27 cellular contexts compared by ENCODE assay signal in genomic region chr4:59091376-59092142, GRCh38.
DNase-seq lines count a peak whose midpoint lies in the region; ATAC-seq, FAIRE-seq and TF ChIP-seq lines count a peak whose summit lies in the region.
"Had no signal": no experiment of that assay in that cellular context is flagged by ENCODE, and none has a peak within 500 bp of the region (broad histone marks: within the 10 kb centered on the region; RNA-seq: fewer than 3 reads in every experiment).

No MANE protein-coding gene starts in this region.

- H3K36me3 ChIP-seq in HUES6 (ENCODE audit: control insufficient read depth, insufficient read depth, low read length) (no peaks in the 10 kb centered on the region), neural progenitor cell (no peaks in the 10 kb centered on the region), small intestine (ENCODE audit: control insufficient read depth in 2 of 2, insufficient read depth in 2 of 2, low read length in 2 of 2) (no peaks in the 10 kb centered on the region)
- H3K36me3 ChIP-seq: neutrophil, thoracic aorta had no signal

- peak overlapping the region; percentile 53 for H2AFZ ChIP-seq in neural progenitor cell (replicated peaks)

- no peaks in the 10 kb centered on the region for H3F3A ChIP-seq in neural progenitor cell (ENCODE audit: low read depth)

- H3K27me3 ChIP-seq in HUES6 (ENCODE audit: control insufficient read depth, insufficient read depth, low read length) (no peaks in the 10 kb centered on the region), neural progenitor cell (no peaks in the 10 kb centered on the region), small intestine (ENCODE audit: control insufficient read depth in 2 of 2, insufficient read depth in 2 of 2, low read length in 2 of 2) (no peaks in the 10 kb centered on the region)
- H3K27me3 ChIP-seq: neutrophil had no signal

- no peaks in the 10 kb centered on the region for H3K27me3 Mint-ChIP-seq in neural progenitor cell (ENCODE audit: insufficient read depth, low read depth)
- H3K27me3 Mint-ChIP-seq: activated CD4-positive, alpha-beta memory T cell treated with anti-CD3 and anti-CD28 coated beads, Interleukin-2, amount 10 ng/mL, durations not matched to agents 7 days and 5 days; activated naive CD8-positive, alpha-beta T cell treated with anti-CD3 and anti-CD28 coated beads, Interleukin-2, amount 10 ng/mL, durations not matched to agents 7 days and 5 days; CD4-positive, CD25-positive, alpha-beta regulatory T cell; stimulated activated naive B cell treated with anti-CD40 and anti-IgM and Interleukin-4, amounts not matched to agents 10 μg/mL and 1 μg/mL and 100 μg/mL, for 72 hours had no signal

- peaks cover 12% of the 10 kb centered on the region; the same call in 1 of the 2 replicates for H3K4me1 ChIP-seq in HUES6 (ENCODE audit: control insufficient read depth, insufficient read depth, low read length)
- no peaks in the 10 kb centered on the region for H3K4me1 ChIP-seq in neural progenitor cell
- no peaks in the 10 kb centered on the region for H3K4me1 ChIP-seq in small intestine (ENCODE audit: control insufficient read depth in 2 of 2, insufficient read depth in 1 of 2, low read depth in 1 of 2, low read length in 1 of 2)
- H3K4me1 ChIP-seq: psoas muscle had no signal

- no peak overlapping the region for H3K4me2 ChIP-seq in neural progenitor cell
- H3K4me2 ChIP-seq: smooth muscle cell had no signal

- H3K9ac ChIP-seq in HUES6 (ENCODE audit: low read length): no peak overlapping the region
- no peak overlapping the region for H3K9ac ChIP-seq in neural progenitor cell

- no peaks in the 10 kb centered on the region for H3K79me2 ChIP-seq in neural progenitor cell (ENCODE audit: low read depth)

- no peaks in the 10 kb centered on the region for H3K9me3 ChIP-seq in HUES6 (ENCODE audit: control insufficient read depth, insufficient read depth, low read depth, low read length)
- H3K9me3 ChIP-seq in neural progenitor cell (ENCODE audit: low read depth): no peaks in the 10 kb centered on the region
- no peaks in the 10 kb centered on the region for H3K9me3 ChIP-seq in small intestine (ENCODE audit: control insufficient read depth, low read depth)
- H3K9me3 ChIP-seq: neutrophil, psoas muscle, thoracic aorta had no signal

- 0 out of 2 replicates have a peak overlapping the region, but pooled peaks have one; percentile 6 for H3K27ac ChIP-seq in HUES6 (ENCODE audit: low read depth, low read length)
- H3K27ac ChIP-seq in coronary artery: no peak overlapping the region
- H3K27ac ChIP-seq in neural progenitor cell: no peak overlapping the region
- H3K27ac ChIP-seq in small intestine (ENCODE audit: low read depth in 1 of 2, low read length in 1 of 2): no peak overlapping the region
- H3K27ac ChIP-seq: neutrophil, psoas muscle, thoracic aorta had no signal

- H3K4me3 ChIP-seq in HUES6 (ENCODE audit: low read depth, low read length) (no peak overlapping the region), coronary artery (no peak overlapping the region), neural progenitor cell (no peak overlapping the region), small intestine (ENCODE audit: low read depth in 1 of 2, low read length in 2 of 2) (no peak overlapping the region)
- H3K4me3 ChIP-seq: psoas muscle, smooth muscle cell, thoracic aorta had no signal

- ATAC-seq in GM19455 (IDR thresholded peaks at IDR 0.05; ENCODE audit: unreplicated experiment): no peak
- ATAC-seq: activated CD4-positive, CD25-positive, alpha-beta regulatory T cell treated with anti-CD3 and anti-CD28 coated beads, Interleukin-2, amount 50 U/mL, for 24 hours; psoas muscle had no signal

- no peaks in the 10 kb centered on the region for H3K9me3 Mint-ChIP-seq in neural progenitor cell
- H3K9me3 Mint-ChIP-seq: activated naive CD8-positive, alpha-beta T cell treated with anti-CD3 and anti-CD28 coated beads, Interleukin-2, amount 10 ng/mL, durations not matched to agents 7 days and 5 days; stimulated activated naive B cell treated with anti-CD40 and anti-IgM and Interleukin-4, amounts not matched to agents 10 μg/mL and 1 μg/mL and 100 μg/mL, for 72 hours had no signal

- 71 to 78% (median 75%) methylated on average over 9 of the region's 9 CpGs for WGBS in small intestine, 3 donors

- H3K36me3 Mint-ChIP-seq in neural progenitor cell: no peaks in the 10 kb centered on the region
- H3K36me3 Mint-ChIP-seq: activated naive CD8-positive, alpha-beta T cell treated with anti-CD3 and anti-CD28 coated beads, Interleukin-2, amount 10 ng/mL, durations not matched to agents 7 days and 5 days; CD4-positive, CD25-positive, alpha-beta regulatory T cell; stimulated activated naive B cell treated with anti-CD40 and anti-IgM and Interleukin-4, amounts not matched to agents 10 μg/mL and 1 μg/mL and 100 μg/mL, for 72 hours had no signal

- no peak overlapping the region for H3K27ac Mint-ChIP-seq in neural progenitor cell
- H3K27ac Mint-ChIP-seq: activated CD4-positive, alpha-beta memory T cell treated with anti-CD3 and anti-CD28 coated beads, Interleukin-2, amount 10 ng/mL, durations not matched to agents 7 days and 5 days; activated naive CD8-positive, alpha-beta T cell treated with anti-CD3 and anti-CD28 coated beads, Interleukin-2, amount 10 ng/mL, durations not matched to agents 7 days and 5 days; CD4-positive, CD25-positive, alpha-beta regulatory T cell; stimulated activated naive B cell treated with anti-CD40 and anti-IgM and Interleukin-4, amounts not matched to agents 10 μg/mL and 1 μg/mL and 100 μg/mL, for 72 hours had no signal

- no peak overlapping the region for H3K4me3 Mint-ChIP-seq in neural progenitor cell
- H3K4me3 Mint-ChIP-seq: activated CD4-positive, alpha-beta memory T cell treated with anti-CD3 and anti-CD28 coated beads, Interleukin-2, amount 10 ng/mL, durations not matched to agents 7 days and 5 days; activated naive CD8-positive, alpha-beta T cell treated with anti-CD3 and anti-CD28 coated beads, Interleukin-2, amount 10 ng/mL, durations not matched to agents 7 days and 5 days; CD4-positive, CD25-positive, alpha-beta regulatory T cell; stimulated activated naive B cell treated with anti-CD40 and anti-IgM and Interleukin-4, amounts not matched to agents 10 μg/mL and 1 μg/mL and 100 μg/mL, for 72 hours had no signal

- TF ChIP-seq CTCF in coronary artery (IDR thresholded peaks at IDR 0.05) (no peak), neural progenitor cell (IDR thresholded peaks at IDR 0.05) (no peak)

- H3K4me1 Mint-ChIP-seq in neural progenitor cell: peaks cover 3% of the 10 kb centered on the region
- H3K4me1 Mint-ChIP-seq: activated CD4-positive, alpha-beta memory T cell treated with anti-CD3 and anti-CD28 coated beads, Interleukin-2, amount 10 ng/mL, durations not matched to agents 7 days and 5 days; activated naive CD8-positive, alpha-beta T cell treated with anti-CD3 and anti-CD28 coated beads, Interleukin-2, amount 10 ng/mL, durations not matched to agents 7 days and 5 days; CD4-positive, CD25-positive, alpha-beta regulatory T cell; stimulated activated naive B cell treated with anti-CD40 and anti-IgM and Interleukin-4, amounts not matched to agents 10 μg/mL and 1 μg/mL and 100 μg/mL, for 72 hours had no signal

- H4K20me1 ChIP-seq in neural progenitor cell (ENCODE audit: low read depth): no peaks in the 10 kb centered on the region

- DNase-seq in A172 (ENCODE audit: low spot score) (peak; percentile 5), coronary artery (ENCODE audit: low spot score) (peak; percentile 57), neural progenitor cell (ENCODE audit: low spot score) (no peak), DMS153 treated with DMSO at 0.1 percent for 48 hours (lab: John Stamatoyannopoulos, UW; ENCODE audit: unreplicated experiment) (no peak), small intestine (no peak), hepatic stellate cell (ENCODE audit: low spot score) (no peak)
- DNase-seq: activated CD4-positive, alpha-beta memory T cell treated with anti-CD3 and anti-CD28 coated beads, Interleukin-2, amount 10 ng/mL, durations not matched to agents 7 days and 5 days; activated naive CD8-positive, alpha-beta T cell treated with anti-CD3 and anti-CD28 coated beads, Interleukin-2, amount 10 ng/mL, durations not matched to agents 7 days and 5 days; CD4-positive, CD25-positive, alpha-beta regulatory T cell; central memory CD4-positive, alpha-beta T cell; EL; KBM-7; mammary epithelial cell; NCI-H1436; NCI-H2171; NCI-H524 treated with DMSO at 0.1 percent for 48 hours; OCI-M1; Right ventricle myocardium superior; stimulated activated naive B cell treated with anti-CD40 and anti-IgM and Interleukin-4, amounts not matched to agents 10 μg/mL and 1 μg/mL and 100 μg/mL, for 72 hours had no signal

- FAIRE-seq in small intestine (lab: Jason Lieb, UNC): no peak
- FAIRE-seq: endothelial cell of umbilical vein had no signal

Comparison
In these comparisons a context has a peak if more than half of its experiments do, and no peak if none do; other contexts are left out.
1. DNase-seq: peak in A172 (single experiment) and coronary artery (single experiment); none in neural progenitor cell (single experiment), DMS153 treated with DMSO at 0.1 percent for 48 hours (single experiment), small intestine (single experiment) and hepatic stellate cell (single experiment).